9 cellular contexts compared by ENCODE assay signal in the genomic region with DNA sequence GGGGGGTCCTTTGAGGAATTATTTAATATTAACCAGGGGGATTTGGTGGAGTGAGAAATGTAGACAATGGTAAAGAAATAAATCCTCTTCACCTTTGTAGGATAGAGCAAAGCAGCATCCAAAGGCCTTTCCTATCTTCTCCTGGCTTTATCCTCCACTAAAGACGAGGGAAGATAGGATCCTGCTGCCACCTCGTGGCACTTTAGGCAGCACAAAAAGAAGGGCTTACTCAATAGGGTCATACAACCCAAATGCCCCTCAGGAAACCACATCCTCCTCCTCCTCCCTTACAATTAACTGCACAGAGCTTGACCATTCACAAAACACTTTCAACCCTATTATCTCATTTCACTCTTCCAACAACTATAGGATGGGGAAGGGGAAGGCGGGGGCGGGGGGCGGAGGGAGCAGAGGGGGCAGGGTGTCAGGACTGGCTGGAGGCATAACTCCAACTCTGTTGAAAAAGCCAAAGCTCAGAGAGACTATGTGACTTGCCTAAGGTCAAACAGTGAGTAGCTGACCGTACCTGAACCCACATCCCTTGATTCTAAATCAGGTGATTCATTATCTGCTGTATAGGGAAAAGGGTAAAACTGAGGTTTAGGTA. TPM values are rescaled to one million over a fixed set of nuclear protein-coding genes. Genes with fewer than 3 reads are reported as not detected.
DNase-seq lines count a peak whose midpoint lies in the region; ATAC-seq and TF ChIP-seq lines count a peak whose summit lies in the region.
"Had no signal": no experiment of that assay in that cellular context is flagged by ENCODE, and none has a peak within 500 bp of the region (broad histone marks: within the 10 kb centered on the region; RNA-seq: fewer than 3 reads in every experiment).

No MANE protein-coding gene starts in this region.

- no peak overlapping the region for H3K4me3 ChIP-seq in uterus

- no peak for TF ChIP-seq POLR2A in uterus (IDR thresholded peaks at IDR 0.05)

- H3K27ac ChIP-seq in VCaP (no peak overlapping the region; the same call in 1 of the 2 replicates), uterus (no peak overlapping the region)

- H3K9me3 ChIP-seq in uterus: no peaks in the 10 kb centered on the region

- H3K27me3 ChIP-seq in uterus: no peaks in the 10 kb centered on the region

- intact Hi-C loops in uterus (cut with DNase I; ENCODE audit: low total_unique reads): no loop called here

- H3K36me3 ChIP-seq in uterus: no peaks in the 10 kb centered on the region

- in situ Hi-C loops in G401 (cut with HindIII; ENCODE audit: low sequenced_read_pairs): no loop called here

- peak; percentile 57 for DNase-seq in G401 (ENCODE audit: low spot score)
- DNase-seq in iPS DF 19.7 (ENCODE audit: low read depth, low spot score): peak; percentile 52
- DNase-seq in uterus: peak; percentile 17 to 31
- DNase-seq in NCI-H1417 treated with DMSO at 0.1 percent for 48 hours (lab: John Stamatoyannopoulos, UW): no peak

- no peaks in the 10 kb centered on the region for H3K4me1 ChIP-seq in uterus

- ATAC-seq in HG02798 (IDR thresholded peaks at IDR 0.05; ENCODE audit: poor library complexity, unreplicated experiment): no peak
- ATAC-seq in HG03442 (IDR thresholded peaks at IDR 0.05; ENCODE audit: unreplicated experiment): no peak

- TF ChIP-seq CTCF in LNCAP (IDR thresholded peaks at IDR 0.05) (peak; percentile 73), VCaP (conservative IDR thresholded peaks at IDR 0.05) (peak; percentile 93), uterus (IDR thresholded peaks at IDR 0.05) (peak; percentile 26 to 48 (median 36))

RNA-seq across cellular contexts. Expression of gene MYOT, which starts 45.4 kb away (rescaled TPM):
- not detected in 2 replicates for total RNA-seq in G401 (2014; rRNA removed; shearing (Covaris generic))
- 1 to 10 TPM in 3 of 4 donors, under 1 TPM in 1; 0.51 to 2.7 (median 1.1) TPM for total RNA-seq in uterus
- total RNA-seq: T-helper 2 cell treated with Interferon-gamma antibody and Interleukin-4, amounts not matched to agents 100 ng/mL and 5 ng/mL, for 36 hours had no signal

Comparison
In these comparisons a context has a peak if more than half of its experiments do, and no peak if none do; other contexts are left out.
1. CTCF ChIP-seq: peak in every context shown above with its lines; median percentile 93 in VCaP; 73 in LNCAP; 36 in uterus.